15 cellular contexts compared by ENCODE assay signal in genomic region chr11:92552942-92553341, GRCh38.
A peak's percentile ranks its signal among the peaks of the same experiment; 100 is the strongest.
DNase-seq lines count a peak whose midpoint lies in the region; ATAC-seq and TF ChIP-seq lines count a peak whose summit lies in the region.
"Had no signal": no experiment of that assay in that cellular context is flagged by ENCODE, and none has a peak within 500 bp of the region (broad histone marks: within the 10 kb centered on the region; RNA-seq: fewer than 3 reads in every experiment).

No MANE protein-coding gene starts in this region.

- no peaks in the 10 kb centered on the region for H3K27me3 Mint-ChIP-seq in T-cell

- no peaks in the 10 kb centered on the region for H3K4me1 Mint-ChIP-seq in T-cell

- peaks cover 0 to 4% (median 3%) of the 10 kb centered on the region in 3 donors for H3K9me3 Mint-ChIP-seq in T-cell

- CTCF ChIA-PET in T-cell (lab: Charles Lee), result no interaction called here

- peak; percentile 13 for DNase-seq in NCI-H1694 treated with DMSO at 0.1 percent for 48 hours (lab: John Stamatoyannopoulos, UW)
- DNase-seq in NCI-H1694 (lab: John Stamatoyannopoulos, UW), result no peak
- peak; percentile 8 for DNase-seq in NCI-H446 treated with DMSO at 0.1 percent for 48 hours (lab: John Stamatoyannopoulos, UW)
- DNase-seq in epithelial cell of proximal tubule (ENCODE audit: low read depth), result no peak
- no peak for DNase-seq in retinal pigment epithelial cell (ENCODE audit: low read depth)
- no peak for DNase-seq in T-cell
- DNase-seq in medulla oblongata (ENCODE audit: extremely low spot score), result no peak
- DNase-seq: colonic mucosa; pancreas; stimulated activated CD4-positive, alpha-beta T cell treated with anti-CD3 and anti-CD28 coated beads, Interleukin-4, amount 100 ng/mL, for 4 hours had no signal

- H3K27ac Mint-ChIP-seq in T-cell, result no peak overlapping the region

- POLR2A ChIA-PET in T-cell (lab: Charles Lee), result no interaction called here

- TF ChIP-seq CTCF in epithelial cell of proximal tubule (conservative IDR thresholded peaks at IDR 0.05; ENCODE audit: low read depth, low read length) (peak; percentile 34), retinal pigment epithelial cell (conservative IDR thresholded peaks at IDR 0.05; ENCODE audit: low read depth, low read length) (peak; percentile 15)

- no peak overlapping the region for H3K4me3 Mint-ChIP-seq in T-cell

- H3K4me3 ChIP-seq in epithelial cell of proximal tubule (ENCODE audit: low read depth, low read length) (no peak overlapping the region), retinal pigment epithelial cell (ENCODE audit: low read length) (no peak overlapping the region)
- H3K4me3 ChIP-seq: colonic mucosa, gastroesophageal sphincter, pancreas, SJSA1 had no signal

- no peak for ATAC-seq in HG03432 (IDR thresholded peaks at IDR 0.05; ENCODE audit: unreplicated experiment)
- ATAC-seq in T-cell (replicated peaks in 1 of 4), result no peak
- ATAC-seq: activated CD4-positive, CD25-positive, alpha-beta regulatory T cell treated with anti-CD3 and anti-CD28 coated beads, Interleukin-2, amount 50 U/mL, for 24 hours; gastroesophageal sphincter; left lobe of liver; pancreas had no signal

- H3K36me3 Mint-ChIP-seq in T-cell, result no peaks in the 10 kb centered on the region

Comparison
In these comparisons a context has a peak if more than half of its experiments do, and no peak if none do; other contexts are left out.
1. DNase-seq: peak in NCI-H1694 treated with DMSO at 0.1 percent for 48 hours (single experiment) and NCI-H446 treated with DMSO at 0.1 percent for 48 hours (single experiment); none in NCI-H1694 (single experiment), epithelial cell of proximal tubule (single experiment), retinal pigment epithelial cell (single experiment), T-cell (0 of 34) and medulla oblongata (single experiment).